22 cellular contexts compared by ENCODE assay signal in genomic region chr22:17596226-17596625, GRCh38. TPM values are rescaled to one million over a fixed set of nuclear protein-coding genes. Genes with fewer than 3 reads are reported as not detected.
A peak's percentile ranks its signal among the peaks of the same experiment; 100 is the strongest.
DNase-seq lines count a peak whose midpoint lies in the region; ATAC-seq, FAIRE-seq and TF ChIP-seq lines count a peak whose summit lies in the region.
"Had no signal": no experiment of that assay in that cellular context is flagged by ENCODE, and none has a peak within 500 bp of the region (broad histone marks: within the 10 kb centered on the region; RNA-seq: fewer than 3 reads in every experiment).

No MANE protein-coding gene starts in this region.

- DNase-seq in activated T-cell treated with anti-CD3 and anti-CD28 coated beads, Interleukin-2, amount 50 U/mL, for 24 hours: no peak
- no peak for DNase-seq in activated T-cell treated with anti-CD3 and anti-CD28 coated beads, Interleukin-2, amount 50 U/mL, for 4 hours
- DNase-seq in mesenteric fat pad (ENCODE audit: low spot score) (peak; percentile 68), upper lobe of right lung (peak; percentile 40), osteocyte (ENCODE audit: extremely low spot score, unreplicated experiment) (no peak), small intestine (no peak)
- DNase-seq: 8988T, DMS79, H7, Kasumi-1, NCI-H1694, NCI-H2081, NCI-H2171, NCI-H345, NCI-H524 treated with DMSO at 0.1 percent for 48 hours, PC-3, SHP77 treated with DMSO at 0.1 percent for 48 hours, SK-N-SH had no signal

- H3K27ac ChIP-seq in upper lobe of right lung (no peak overlapping the region), small intestine (ENCODE audit: low read depth in 1 of 2, low read length in 1 of 2) (no peak overlapping the region)
- H3K27ac ChIP-seq: RWPE1 had no signal

- intact Hi-C loops in upper lobe of right lung (cut with DNase I): no loop called here

- no peak for ATAC-seq in activated T-cell treated with anti-CD3 and anti-CD28 coated beads, Interleukin-2, amount 50 U/mL, for 4 hours
- no peak for ATAC-seq in activated T-helper 17 cell treated with anti-CD3 and anti-CD28 coated beads, Interleukin-2, amount 50 U/mL, for 72 hours (replicated peaks)
- ATAC-seq in upper lobe of right lung: no peak
- ATAC-seq in HG02973 (IDR thresholded peaks at IDR 0.05; ENCODE audit: unreplicated experiment): no peak
- ATAC-seq: GM12878, PC-3 had no signal

- TF ChIP-seq CTCF in upper lobe of right lung (IDR thresholded peaks at IDR 0.05): no peak
- no peak for TF ChIP-seq CTCF in osteocyte (IDR thresholded peaks at IDR 0.05)

- H3K4me1 Mint-ChIP-seq in activated T-cell treated with anti-CD3 and anti-CD28 coated beads, Interleukin-2, amount 50 U/mL, for 24 hours (ENCODE audit: low read depth): peaks cover 2% of the 10 kb centered on the region
- H3K4me1 Mint-ChIP-seq in activated T-cell treated with anti-CD3 and anti-CD28 coated beads, Interleukin-2, amount 50 U/mL, for 4 hours (ENCODE audit: low read depth): no peaks in the 10 kb centered on the region
- H3K4me1 Mint-ChIP-seq in activated T-helper 17 cell treated with anti-CD3 and anti-CD28 coated beads, Interleukin-2, amount 50 U/mL, for 72 hours: no peaks in the 10 kb centered on the region
- no peaks in the 10 kb centered on the region for H3K4me1 Mint-ChIP-seq in osteocyte (ENCODE audit: unreplicated experiment)

- H3K9me3 ChIP-seq in upper lobe of right lung (no peaks in the 10 kb centered on the region), small intestine (ENCODE audit: control insufficient read depth, low read depth) (no peaks in the 10 kb centered on the region)
- H3K9me3 ChIP-seq: SK-N-SH had no signal

- no peak overlapping the region for H3K4me3 Mint-ChIP-seq in activated T-cell treated with anti-CD3 and anti-CD28 coated beads, Interleukin-2, amount 50 U/mL, for 24 hours
- no peak overlapping the region for H3K4me3 Mint-ChIP-seq in activated T-cell treated with anti-CD3 and anti-CD28 coated beads, Interleukin-2, amount 50 U/mL, for 4 hours
- no peak overlapping the region for H3K4me3 Mint-ChIP-seq in activated T-helper 17 cell treated with anti-CD3 and anti-CD28 coated beads, Interleukin-2, amount 50 U/mL, for 72 hours
- H3K4me3 Mint-ChIP-seq in osteocyte (ENCODE audit: unreplicated experiment): no peak overlapping the region

- no peak for FAIRE-seq in small intestine (lab: Jason Lieb, UNC)
- FAIRE-seq: GM12878 had no signal

- H3K4me1 ChIP-seq in upper lobe of right lung (no peaks in the 10 kb centered on the region), small intestine (ENCODE audit: control insufficient read depth in 2 of 2, insufficient read depth in 1 of 2, low read depth in 1 of 2, low read length in 1 of 2) (no peaks in the 10 kb centered on the region)

- peaks cover 97% of the 10 kb centered on the region for H3K36me3 Mint-ChIP-seq in activated T-cell treated with anti-CD3 and anti-CD28 coated beads, Interleukin-2, amount 50 U/mL, for 24 hours (ENCODE audit: low read depth)
- H3K36me3 Mint-ChIP-seq in activated T-cell treated with anti-CD3 and anti-CD28 coated beads, Interleukin-2, amount 50 U/mL, for 4 hours (ENCODE audit: insufficient read depth): peaks cover 48% of the 10 kb centered on the region
- H3K36me3 Mint-ChIP-seq in activated T-helper 17 cell treated with anti-CD3 and anti-CD28 coated beads, Interleukin-2, amount 50 U/mL, for 72 hours (ENCODE audit: low read depth): peaks cover 100% of the 10 kb centered on the region
- peaks cover 67% of the 10 kb centered on the region for H3K36me3 Mint-ChIP-seq in osteocyte (ENCODE audit: unreplicated experiment)

- H3K27me3 ChIP-seq in upper lobe of right lung: no peaks in the 10 kb centered on the region
- H3K27me3 ChIP-seq in small intestine (ENCODE audit: control insufficient read depth in 2 of 2, insufficient read depth in 2 of 2, low read length in 2 of 2): no peaks in the 10 kb centered on the region

- H3K4me3 ChIP-seq in upper lobe of right lung: no peak overlapping the region
- no peak overlapping the region for H3K4me3 ChIP-seq in small intestine (ENCODE audit: low read depth in 1 of 2, low read length in 2 of 2)

- peak overlapping the region; percentile 39 for H3K27ac Mint-ChIP-seq in activated T-cell treated with anti-CD3 and anti-CD28 coated beads, Interleukin-2, amount 50 U/mL, for 24 hours
- peak overlapping the region; percentile 5 for H3K27ac Mint-ChIP-seq in activated T-helper 17 cell treated with anti-CD3 and anti-CD28 coated beads, Interleukin-2, amount 50 U/mL, for 72 hours
- no peak overlapping the region for H3K27ac Mint-ChIP-seq in osteocyte (ENCODE audit: unreplicated experiment)

- H3K9me3 Mint-ChIP-seq in activated T-cell treated with anti-CD3 and anti-CD28 coated beads, Interleukin-2, amount 50 U/mL, for 24 hours: no peaks in the 10 kb centered on the region
- no peaks in the 10 kb centered on the region for H3K9me3 Mint-ChIP-seq in activated T-cell treated with anti-CD3 and anti-CD28 coated beads, Interleukin-2, amount 50 U/mL, for 4 hours
- H3K9me3 Mint-ChIP-seq in activated T-helper 17 cell treated with anti-CD3 and anti-CD28 coated beads, Interleukin-2, amount 50 U/mL, for 72 hours: no peaks in the 10 kb centered on the region
- H3K9me3 Mint-ChIP-seq in osteocyte (ENCODE audit: unreplicated experiment): no peaks in the 10 kb centered on the region

- no peaks in the 10 kb centered on the region for H3K27me3 Mint-ChIP-seq in activated T-cell treated with anti-CD3 and anti-CD28 coated beads, Interleukin-2, amount 50 U/mL, for 24 hours
- H3K27me3 Mint-ChIP-seq in activated T-cell treated with anti-CD3 and anti-CD28 coated beads, Interleukin-2, amount 50 U/mL, for 4 hours (ENCODE audit: low read depth): no peaks in the 10 kb centered on the region
- no peaks in the 10 kb centered on the region for H3K27me3 Mint-ChIP-seq in activated T-helper 17 cell treated with anti-CD3 and anti-CD28 coated beads, Interleukin-2, amount 50 U/mL, for 72 hours
- H3K27me3 Mint-ChIP-seq in osteocyte (ENCODE audit: unreplicated experiment): no peaks in the 10 kb centered on the region

- peaks cover 100% of the 10 kb centered on the region for H3K36me3 ChIP-seq in upper lobe of right lung
- H3K36me3 ChIP-seq in small intestine (ENCODE audit: control insufficient read depth in 2 of 2, insufficient read depth in 2 of 2, low read length in 2 of 2): peaks cover 14 to 26% of the 10 kb centered on the region in 2 donors

- 97 to 98% (median 97%) methylated on average over 6 of the region's 6 CpGs for WGBS in small intestine, 3 donors

RNA-seq across cellular contexts. Expression of gene ATP6V1E1, which starts 32.3 kb away (rescaled TPM):
- total RNA-seq in activated T-cell treated with anti-CD3 and anti-CD28 coated beads, Interleukin-2, amount 50 U/mL, for 4 hours: 100 to 1,000 TPM in 2 of 3 donors, 10 to 100 TPM in 1; 96.9 to 116 (median 104) TPM
- total RNA-seq in activated T-helper 17 cell treated with anti-CD3 and anti-CD28 coated beads, Interleukin-2, amount 50 U/mL, for 72 hours: 10 to 100 TPM; 73.2 to 97.1 TPM
- 122 TPM for total RNA-seq in mesenteric fat pad
- 133 TPM for total RNA-seq in upper lobe of right lung
- total RNA-seq in osteocyte: 119 and 123 TPM in 2 replicates
- polyA plus RNA-seq in small intestine: 100 to 1,000 TPM; 104 to 131 (median 104) TPM

RNA-seq across cellular contexts. Expression of gene SLC25A18, which starts 32.9 kb away (rescaled TPM):
- not detected for total RNA-seq in activated T-cell treated with anti-CD3 and anti-CD28 coated beads, Interleukin-2, amount 50 U/mL, for 4 hours
- total RNA-seq in activated T-helper 17 cell treated with anti-CD3 and anti-CD28 coated beads, Interleukin-2, amount 50 U/mL, for 72 hours: not detected
- 8.4 TPM for total RNA-seq in mesenteric fat pad
- total RNA-seq in upper lobe of right lung: 1.2 TPM
- not detected in 2 replicates for total RNA-seq in osteocyte
- 1 to 10 TPM in 1 of 3 donors, not detected in 2; 2.1 TPM for polyA plus RNA-seq in small intestine
- total RNA-seq: GM12878 had no signal

RNA-seq across cellular contexts. Expression of gene BCL2L13, which starts 42.3 kb away (rescaled TPM):
- total RNA-seq in activated T-cell treated with anti-CD3 and anti-CD28 coated beads, Interleukin-2, amount 50 U/mL, for 4 hours: 10 to 100 TPM; 32.3 to 37.8 (median 35.7) TPM
- total RNA-seq in activated T-helper 17 cell treated with anti-CD3 and anti-CD28 coated beads, Interleukin-2, amount 50 U/mL, for 72 hours: 10 to 100 TPM; 25.1 to 31.4 TPM
- total RNA-seq in mesenteric fat pad (63.3 TPM), upper lobe of right lung (40.8 TPM), osteocyte (58.3 and 60.1 TPM in 2 replicates)
- polyA plus RNA-seq in small intestine: 10 to 100 TPM; 15.1 to 25.2 (median 16.1) TPM

Comparison
In these comparisons a context has a peak if more than half of its experiments do, and no peak if none do; other contexts are left out.
1. DNase-seq: peak in mesenteric fat pad (single experiment) and upper lobe of right lung (single experiment); none in activated T-cell treated with anti-CD3 and anti-CD28 coated beads, Interleukin-2, amount 50 U/mL, for 24 hours (single experiment), activated T-cell treated with anti-CD3 and anti-CD28 coated beads, Interleukin-2, amount 50 U/mL, for 4 hours (single experiment), osteocyte (single experiment) and small intestine (single experiment).